In the genomic region with DNA sequence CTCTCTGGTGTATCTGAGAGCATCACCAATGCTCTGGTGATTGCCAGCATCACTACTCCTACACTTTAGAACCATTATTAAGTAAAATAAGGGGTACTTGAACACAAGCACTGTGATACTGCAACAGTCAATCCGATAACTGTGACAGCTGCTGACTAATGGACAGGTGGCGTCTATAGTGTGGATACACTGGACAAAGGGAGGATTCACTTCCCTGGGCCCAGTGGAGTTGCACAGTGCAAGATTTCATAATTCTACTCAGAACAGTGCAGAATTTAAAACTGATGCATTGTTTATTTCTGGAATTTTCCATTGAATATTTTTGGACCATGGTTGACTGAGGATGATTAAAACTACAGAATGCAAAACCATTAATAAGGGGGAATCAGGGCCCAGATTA, we compare ENCODE assay signal across 18 cellular contexts.
A peak's percentile ranks its signal among the peaks of the same experiment; 100 is the strongest.
DNase-seq lines count a peak whose midpoint lies in the region; ATAC-seq and TF ChIP-seq lines count a peak whose summit lies in the region.
"Had no signal": no experiment of that assay in that cellular context is flagged by ENCODE, and none has a peak within 500 bp of the region (broad histone marks: within the 10 kb centered on the region; RNA-seq: fewer than 3 reads in every experiment).

No MANE protein-coding gene starts in this region.

- WGBS in thyroid gland, 2 donors = 48 to 71% methylated on average over 2 of the region's 2 CpGs

- no peaks in the 10 kb centered on the region for H3K27me3 ChIP-seq in thyroid gland
- H3K27me3 ChIP-seq: BLaER1, MG63 had no signal

- no peak overlapping the region for H3K4me3 ChIP-seq in thyroid gland (replicated peaks in 1 of 3)
- H3K4me3 ChIP-seq: BLaER1, GM12878, MG63 had no signal

- peaks cover 30% of the 10 kb centered on the region for H3K4me1 Mint-ChIP-seq in nephron

- peaks cover 4 to 19% of the 10 kb centered on the region in 2 donors for H3K4me1 ChIP-seq in thyroid gland

- no peaks in the 10 kb centered on the region for H3K9me3 Mint-ChIP-seq in nephron
- H3K9me3 Mint-ChIP-seq: CD4-positive, alpha-beta T cell had no signal

- TF ChIP-seq POLR2A in thyroid gland (IDR thresholded peaks at IDR 0.05) = no peak

- no peak overlapping the region for H3K27ac ChIP-seq in thyroid gland
- H3K27ac ChIP-seq: BLaER1, RWPE1 had no signal

- H3K4me3 Mint-ChIP-seq in nephron = no peak overlapping the region
- H3K4me3 Mint-ChIP-seq: CD4-positive, alpha-beta T cell had no signal

- intact Hi-C loops in thyroid gland (cut with DNase I) = no loop called here

- H3K36me3 Mint-ChIP-seq in nephron (ENCODE audit: low read depth) = no peaks in the 10 kb centered on the region

- no peak for ATAC-seq in HG02973 (IDR thresholded peaks at IDR 0.05; ENCODE audit: unreplicated experiment)
- ATAC-seq: GM12878 had no signal

- H3K9me3 ChIP-seq in thyroid gland = no peaks in the 10 kb centered on the region
- H3K9me3 ChIP-seq: MG63 had no signal

- no peak for TF ChIP-seq CTCF in nephron (IDR thresholded peaks at IDR 0.05; ENCODE audit: unreplicated experiment in 3 of 3)
- no peak for TF ChIP-seq CTCF in thyroid gland (IDR thresholded peaks at IDR 0.05)

- no peaks in the 10 kb centered on the region for H3K27me3 Mint-ChIP-seq in nephron (ENCODE audit: low read depth)

- DNase-seq in LHCN-M2 (ENCODE audit: low read depth) = peak; percentile 26
- peak; percentile 32 for DNase-seq in NCI-H146 (lab: John Stamatoyannopoulos, UW)
- DNase-seq in SHP77 treated with DMSO at 0.1 percent for 48 hours (lab: John Stamatoyannopoulos, UW) = peak; percentile 17
- no peak for DNase-seq in SKM-1 treated with dmso at 0.1 percent for 144 hours (lab: John Stamatoyannopoulos, UW; ENCODE audit: unreplicated experiment)
- no peak for DNase-seq in thyroid gland
- DNase-seq: CD4-positive, alpha-beta T cell; COR-L47; DND-41; Kasumi-1; MG63; NCI-H187 treated with DMSO at 0.1 percent for 48 hours; NCI-H2171; NK-92 treated with Interleukin-12 subunit alpha and Interleukin-12 subunit beta, amount 100 ng/mL, for 24 hours had no signal

- H3K36me3 ChIP-seq in thyroid gland = no peaks in the 10 kb centered on the region
- H3K36me3 ChIP-seq: BLaER1, MG63 had no signal

- H3K27ac Mint-ChIP-seq in nephron = peak overlapping the region in 2 of 3 experiments; percentile 38 to 55
- H3K27ac Mint-ChIP-seq: CD4-positive, alpha-beta T cell had no signal

Comparison
In these comparisons a context has a peak if more than half of its experiments do, and no peak if none do; other contexts are left out.
1. DNase-seq: peak in LHCN-M2 (single experiment), NCI-H146 (single experiment) and SHP77 treated with DMSO at 0.1 percent for 48 hours (single experiment); none in SKM-1 treated with dmso at 0.1 percent for 144 hours (single experiment) and thyroid gland (0 of 2).